In the genomic region with DNA sequence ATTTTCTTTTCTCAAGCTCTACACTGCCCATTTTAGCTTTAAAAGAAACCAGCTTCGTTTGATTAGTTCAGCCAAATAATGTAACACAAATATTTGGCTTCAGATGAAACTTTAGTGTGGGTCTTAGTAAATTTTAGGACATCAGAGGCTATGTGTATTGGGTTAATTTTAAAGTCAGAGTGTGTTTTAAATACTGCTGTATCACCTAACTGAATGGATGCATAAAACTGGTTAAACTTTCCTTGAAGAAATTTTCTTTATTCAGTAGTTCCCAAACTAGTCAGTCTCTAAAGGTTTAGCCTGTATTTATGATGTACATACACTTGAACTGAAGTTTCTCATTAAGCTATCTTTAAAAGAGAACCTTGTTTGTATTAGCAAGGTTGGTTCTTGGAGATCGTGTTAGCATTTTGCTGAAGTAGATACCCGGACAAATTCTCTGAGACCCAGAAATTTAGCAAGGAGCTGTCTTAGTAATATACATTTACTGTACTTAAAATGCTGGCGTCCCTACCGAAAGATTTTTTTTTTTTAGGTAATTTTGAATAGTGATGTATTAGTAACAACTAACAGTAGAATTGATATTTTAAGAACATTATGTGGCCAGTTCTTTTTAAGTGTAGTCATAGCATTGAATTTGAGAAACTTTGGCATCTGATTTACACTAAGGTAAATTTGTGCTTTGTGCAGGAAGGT, we compare ENCODE assay signal across 8 cellular contexts. TPM values are rescaled to one million over a fixed set of nuclear protein-coding genes. Genes with fewer than 3 reads are reported as not detected.
A peak's percentile ranks its signal among the peaks of the same experiment; 100 is the strongest.
DNase-seq lines count a peak whose midpoint lies in the region; ATAC-seq, FAIRE-seq and TF ChIP-seq lines count a peak whose summit lies in the region.

No MANE protein-coding gene starts in this region.

- peaks cover 2% of the 10 kb centered on the region for H3K36me3 Mint-ChIP-seq in activated CD8-positive, alpha-beta memory T cell treated with anti-CD3 and anti-CD28 coated beads, Interleukin-2, amount 10 ng/mL, durations not matched to agents 7 days and 5 days

- TF ChIP-seq RAD21 in liver (IDR thresholded peaks at IDR 0.05) = no peak

- H3K27ac Mint-ChIP-seq in activated CD8-positive, alpha-beta memory T cell treated with anti-CD3 and anti-CD28 coated beads, Interleukin-2, amount 10 ng/mL, durations not matched to agents 7 days and 5 days = no peak overlapping the region

- H3K27ac ChIP-seq in liver (ENCODE audit: low read depth in 1 of 2, low read length in 2 of 2) (peak overlapping the region in 1 of 2 donors; percentile 100), tibial artery (peak overlapping the region; percentile 98 to 99)

- no peak for ATAC-seq in activated CD8-positive, alpha-beta memory T cell treated with anti-CD3 and anti-CD28 coated beads, Interleukin-2, amount 10 ng/mL, durations not matched to agents 7 days and 5 days

- CTCF ChIA-PET in activated CD8-positive, alpha-beta memory T cell treated with anti-CD3 and anti-CD28 coated beads, Interleukin-2, amount 10 ng/mL, durations not matched to agents 7 days and 5 days (lab: Charles Lee) = interaction anchor here (1.2 to 1.6 kb wide), 2 partner anchors 57 to 125 kb away, joined by 3 read pairs; a partner anchor contains a TSS

- WGBS in liver = 14% methylated on average over 5 of the region's 5 CpGs

- peaks cover 36% of the 10 kb centered on the region for H3K4me1 Mint-ChIP-seq in activated CD8-positive, alpha-beta memory T cell treated with anti-CD3 and anti-CD28 coated beads, Interleukin-2, amount 10 ng/mL, durations not matched to agents 7 days and 5 days

- H3K4me3 Mint-ChIP-seq in activated CD8-positive, alpha-beta memory T cell treated with anti-CD3 and anti-CD28 coated beads, Interleukin-2, amount 10 ng/mL, durations not matched to agents 7 days and 5 days = peak overlapping the region; percentile 95

- H3K9me3 ChIP-seq in adipocyte (ENCODE audit: control insufficient read depth, low read length) = no peaks in the 10 kb centered on the region
- H3K9me3 ChIP-seq in liver (ENCODE audit: control insufficient read depth in 4 of 4, low read length in 3 of 4) = no peaks in the 10 kb centered on the region
- H3K9me3 ChIP-seq in tibial artery = no peaks in the 10 kb centered on the region

- no peaks in the 10 kb centered on the region for H3K36me3 ChIP-seq in adipocyte (ENCODE audit: control insufficient read depth, insufficient read depth, low read length, severe bottlenecking)
- peaks cover 0 to 1% (median 0%) of the 10 kb centered on the region in 4 donors for H3K36me3 ChIP-seq in liver (ENCODE audit: control insufficient read depth in 4 of 4, insufficient read depth in 3 of 4, low read depth in 1 of 4, low read length in 3 of 4)
- no peaks in the 10 kb centered on the region for H3K36me3 ChIP-seq in tibial artery

- H3K27me3 Mint-ChIP-seq in activated CD8-positive, alpha-beta memory T cell treated with anti-CD3 and anti-CD28 coated beads, Interleukin-2, amount 10 ng/mL, durations not matched to agents 7 days and 5 days = peaks cover 5% of the 10 kb centered on the region

- peak overlapping the region; percentile 95 for H3K4me3 ChIP-seq in adipocyte (ENCODE audit: low read length)
- peak overlapping the region; percentile 81 to 97 (median 89) for H3K4me3 ChIP-seq in liver (ENCODE audit: low read depth in 1 of 3, low read length in 3 of 3)
- peak overlapping the region; percentile 94 for H3K4me3 ChIP-seq in tibial artery

- H3K4me1 ChIP-seq in adipocyte (ENCODE audit: control insufficient read depth, insufficient read depth, low read length) (peaks cover 32% of the 10 kb centered on the region), liver (ENCODE audit: control insufficient read depth in 4 of 4, insufficient read depth in 4 of 4, low read length in 3 of 4) (peaks cover 1 to 28% (median 12%) of the 10 kb centered on the region in 4 donors), tibial artery (peaks cover 0 to 42% (median 9%) of the 10 kb centered on the region in 4 donors)

- no peak for DNase-seq in activated CD8-positive, alpha-beta memory T cell treated with anti-CD3 and anti-CD28 coated beads, Interleukin-2, amount 10 ng/mL, durations not matched to agents 7 days and 5 days
- DNase-seq in activated CD8-positive, alpha-beta memory T cell treated with anti-CD3 and anti-CD28 coated beads, Interleukin-2, amount 50 U/mL, for 4 hours = no peak
- DNase-seq in adipocyte (ENCODE audit: low read depth) = peak; percentile 35
- no peak for DNase-seq in tibial artery
- no peak for DNase-seq in effector CD4-positive, alpha-beta T cell
- DNase-seq in GM19239 (ENCODE audit: insufficient read length, low spot score) = no peak
- DNase-seq in KG1 (lab: John Stamatoyannopoulos, UW) = no peak

- peak overlapping the region; percentile 92 for H3K9ac ChIP-seq in adipocyte (ENCODE audit: low read length)
- H3K9ac ChIP-seq in liver (ENCODE audit: low read depth in 1 of 2, low read length in 2 of 2) = peak overlapping the region; percentile 59 to 98

- H3K27me3 ChIP-seq in adipocyte (replicated peaks; ENCODE audit: control insufficient read depth, insufficient read depth, low read length) (no peaks in the 10 kb centered on the region), liver (ENCODE audit: control insufficient read depth in 4 of 4, insufficient read depth in 4 of 4, low read length in 3 of 4) (no peaks in the 10 kb centered on the region), tibial artery (no peaks in the 10 kb centered on the region)

- TF ChIP-seq CTCF in liver (IDR thresholded peaks at IDR 0.05; ENCODE audit: low read depth, low read length, missing input control) (no peak), tibial artery (IDR thresholded peaks at IDR 0.05) (no peak)

- H3K9me3 Mint-ChIP-seq in activated CD8-positive, alpha-beta memory T cell treated with anti-CD3 and anti-CD28 coated beads, Interleukin-2, amount 10 ng/mL, durations not matched to agents 7 days and 5 days (ENCODE audit: low read depth) = no peaks in the 10 kb centered on the region

- FAIRE-seq in GM19239 (lab: Jason Lieb, UNC) = no peak

- intact Hi-C loops in tibial artery (cut with DNase I; ENCODE audit: low total_unique reads) = no loop called here

TF ChIP-seq in liver, 16 proteins besides CTCF, POLR2A, EP300 and RAD21 (continues in another document):
- TF ChIP-seq YY1 (IDR thresholded peaks at IDR 0.05) = no peak
- TF ChIP-seq FOXA1 (IDR thresholded peaks at IDR 0.05) = no peak
- no peak for TF ChIP-seq TAF1 (conservative IDR thresholded peaks at IDR 0.05)
- TF ChIP-seq, protein P1, sequence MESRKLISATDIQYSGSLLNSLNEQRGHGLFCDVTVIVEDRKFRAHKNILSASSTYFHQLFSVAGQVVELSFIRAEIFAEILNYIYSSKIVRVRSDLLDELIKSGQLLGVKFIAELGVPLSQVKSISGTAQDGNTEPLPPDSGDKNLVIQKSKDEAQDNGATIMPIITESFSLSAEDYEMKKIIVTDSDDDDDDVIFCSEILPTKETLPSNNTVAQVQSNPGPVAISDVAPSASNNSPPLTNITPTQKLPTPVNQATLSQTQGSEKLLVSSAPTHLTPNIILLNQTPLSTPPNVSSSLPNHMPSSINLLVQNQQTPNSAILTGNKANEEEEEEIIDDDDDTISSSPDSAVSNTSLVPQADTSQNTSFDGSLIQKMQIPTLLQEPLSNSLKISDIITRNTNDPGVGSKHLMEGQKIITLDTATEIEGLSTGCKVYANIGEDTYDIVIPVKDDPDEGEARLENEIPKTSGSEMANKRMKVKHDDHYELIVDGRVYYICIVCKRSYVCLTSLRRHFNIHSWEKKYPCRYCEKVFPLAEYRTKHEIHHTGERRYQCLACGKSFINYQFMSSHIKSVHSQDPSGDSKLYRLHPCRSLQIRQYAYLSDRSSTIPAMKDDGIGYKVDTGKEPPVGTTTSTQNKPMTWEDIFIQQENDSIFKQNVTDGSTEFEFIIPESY (IDR thresholded peaks at IDR 0.05) = no peak
- no peak for TF ChIP-seq FOXA2 (IDR thresholded peaks at IDR 0.05)
- TF ChIP-seq SP1 (IDR thresholded peaks at IDR 0.05) = no peak
- TF ChIP-seq RXRA (IDR thresholded peaks at IDR 0.05) = no peak
- TF ChIP-seq, protein P2, sequence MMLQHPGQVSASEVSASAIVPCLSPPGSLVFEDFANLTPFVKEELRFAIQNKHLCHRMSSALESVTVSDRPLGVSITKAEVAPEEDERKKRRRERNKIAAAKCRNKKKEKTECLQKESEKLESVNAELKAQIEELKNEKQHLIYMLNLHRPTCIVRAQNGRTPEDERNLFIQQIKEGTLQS (IDR thresholded peaks at IDR 0.05) = no peak
- TF ChIP-seq, protein P3, sequence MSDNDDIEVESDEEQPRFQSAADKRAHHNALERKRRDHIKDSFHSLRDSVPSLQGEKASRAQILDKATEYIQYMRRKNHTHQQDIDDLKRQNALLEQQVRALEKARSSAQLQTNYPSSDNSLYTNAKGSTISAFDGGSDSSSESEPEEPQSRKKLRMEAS (IDR thresholded peaks at IDR 0.05) = no peak
- TF ChIP-seq HNF4G (IDR thresholded peaks at IDR 0.05) = no peak
- TF ChIP-seq HNF4A (conservative IDR thresholded peaks at IDR 0.05) = no peak
- no peak for TF ChIP-seq EGR1 (IDR thresholded peaks at IDR 0.05; ENCODE audit: low read depth in 2 of 2)
- no peak for TF ChIP-seq JUND (IDR thresholded peaks at IDR 0.05)

RNA-seq across cellular contexts. Expression of a gene that starts 2.7 kb away (rescaled TPM):
- 10 to 100 TPM; 21.7 to 22.3 TPM for total RNA-seq in activated CD8-positive, alpha-beta memory T cell treated with anti-CD3 and anti-CD28 coated beads, Interleukin-2, amount 10 ng/mL, durations not matched to agents 7 days and 5 days
- 10 to 100 TPM; 37.4 to 81.1 TPM for total RNA-seq in liver
- 1 to 10 TPM; 4.6 to 9.4 TPM for polyA plus RNA-seq in liver
